ENCODE assay signal across 11 cellular contexts in genomic region chr6:15363523-15364400, GRCh38.
DNase-seq lines count a peak whose midpoint lies in the region; ATAC-seq and TF ChIP-seq lines count a peak whose summit lies in the region.
"Had no signal": no experiment of that assay in that cellular context is flagged by ENCODE, and none has a peak within 500 bp of the region (broad histone marks: within the 10 kb centered on the region; RNA-seq: fewer than 3 reads in every experiment).

No MANE protein-coding gene starts in this region.

- no peak overlapping the region for H3K4me3 ChIP-seq in BE2C (ENCODE audit: low read depth, low read length)
- no peak overlapping the region for H3K4me3 ChIP-seq in ectodermal cell (ENCODE audit: insufficient read depth, low read depth, low read length)
- no peak overlapping the region for H3K4me3 ChIP-seq in WERI-Rb-1 (ENCODE audit: low read depth, low read length)

- ATAC-seq in GM18907 (IDR thresholded peaks at IDR 0.05; ENCODE audit: unreplicated experiment) (peak; percentile 60), HG03108 (IDR thresholded peaks at IDR 0.05; ENCODE audit: unreplicated experiment) (peak; percentile 53)

- H3K4me1 ChIP-seq in BE2C (peaks cover 32% of the 10 kb centered on the region), ectodermal cell (ENCODE audit: control insufficient read depth, insufficient read depth, low read length) (peaks cover 46% of the 10 kb centered on the region)

- H3K27me3 ChIP-seq in BE2C = no peaks in the 10 kb centered on the region
- H3K27me3 ChIP-seq in ectodermal cell (ENCODE audit: control insufficient read depth, insufficient read depth, low read length, poor library complexity, severe bottlenecking) = no peaks in the 10 kb centered on the region
- no peaks in the 10 kb centered on the region for H3K27me3 ChIP-seq in WERI-Rb-1 (ENCODE audit: insufficient read depth, low read depth, severe bottlenecking)

- H3K36me3 ChIP-seq in BE2C = no peaks in the 10 kb centered on the region
- H3K36me3 ChIP-seq in ectodermal cell (ENCODE audit: control insufficient read depth, insufficient read depth, low read length) = no peaks in the 10 kb centered on the region
- no peaks in the 10 kb centered on the region for H3K36me3 ChIP-seq in WERI-Rb-1

- TF ChIP-seq CTCF in BE2C (IDR thresholded peaks at IDR 0.05; ENCODE audit: low read depth, low read length) (peak; percentile 36), WERI-Rb-1 (IDR thresholded peaks at IDR 0.05; ENCODE audit: low read depth, low read length) (no peak)

- DNase-seq in BE2C = peak; percentile 49
- no peak for DNase-seq in NCI-H2081 treated with DMSO at 0.1 percent for 48 hours (lab: John Stamatoyannopoulos, UW)
- DNase-seq in HPDE6-E6E7 (ENCODE audit: extremely low spot score) = no peak
- DNase-seq in AG20443 (ENCODE audit: low spot score) = no peak
- DNase-seq in WERI-Rb-1 = no peak
- DNase-seq: activated T-cell treated with anti-CD3 and anti-CD28 coated beads, Interleukin-2, amount 50 U/mL, for 24 hours; NCI-H774; stimulated activated CD8-positive, alpha-beta memory T cell treated with anti-CD3 and anti-CD28 coated beads, Interleukin-4, amount 100 ng/mL, for 48 hours had no signal

- no peaks in the 10 kb centered on the region for H3K9me3 ChIP-seq in BE2C
- H3K9me3 ChIP-seq in ectodermal cell (ENCODE audit: control insufficient read depth, low read length) = no peaks in the 10 kb centered on the region
- no peaks in the 10 kb centered on the region for H3K9me3 ChIP-seq in WERI-Rb-1 (ENCODE audit: severe bottlenecking)

- 82% methylated on average over 9 of the region's 9 CpGs for WGBS in ectodermal cell, 2 experiments

- H3K27ac ChIP-seq in ectodermal cell (ENCODE audit: insufficient read depth, low read depth, low read length, poor library complexity, severe bottlenecking) (peak overlapping the region; percentile 38), WERI-Rb-1 (no peak overlapping the region)
